9 cellular contexts compared by ENCODE assay signal in the genomic region with DNA sequence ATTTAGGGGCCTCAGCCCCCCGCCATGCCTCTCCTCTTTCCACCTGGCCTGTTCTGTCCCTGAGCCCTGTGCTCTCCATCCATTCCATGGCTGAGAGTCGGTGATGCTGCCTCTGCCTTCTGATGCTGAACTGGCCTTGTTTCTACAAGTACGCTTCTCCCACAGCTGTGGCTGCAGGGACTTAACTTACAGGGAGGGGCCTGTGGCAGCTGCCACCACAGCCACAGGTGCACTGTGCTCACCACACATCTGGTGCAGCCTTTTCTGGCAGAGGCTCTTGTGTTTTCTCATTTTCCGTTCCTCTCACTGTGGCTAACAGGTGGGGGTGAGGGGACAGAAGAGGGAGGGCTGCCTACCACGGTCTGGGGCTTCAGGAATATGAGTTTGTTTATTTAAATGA. TPM values are rescaled to one million over a fixed set of nuclear protein-coding genes. Genes with fewer than 3 reads are reported as not detected.
DNase-seq lines count a peak whose midpoint lies in the region; ATAC-seq and TF ChIP-seq lines count a peak whose summit lies in the region.
"Had no signal": no experiment of that assay in that cellular context is flagged by ENCODE, and none has a peak within 500 bp of the region (broad histone marks: within the 10 kb centered on the region; RNA-seq: fewer than 3 reads in every experiment).

No MANE protein-coding gene starts in this region.

- peak overlapping the region; percentile 34 for H3K4me3 Mint-ChIP-seq in activated naive CD4-positive, alpha-beta T cell treated with anti-CD3 and anti-CD28 coated beads, Interleukin-2, amount 10 ng/mL, durations not matched to agents 7 days and 5 days

- H3K27me3 ChIP-seq in transverse colon (peaks cover 15% of the 10 kb centered on the region), tibial artery (peaks cover 0 to 3% of the 10 kb centered on the region in 2 donors), left lung (peaks cover 0 to 38% of the 10 kb centered on the region in 2 donors)

- H3K4me3 ChIP-seq in transverse colon (no peak overlapping the region), tibial artery (no peak overlapping the region), left lung (no peak overlapping the region)

- no peaks in the 10 kb centered on the region for H3K9me3 ChIP-seq in transverse colon
- no peaks in the 10 kb centered on the region for H3K9me3 ChIP-seq in tibial artery
- no peaks in the 10 kb centered on the region for H3K9me3 ChIP-seq in left lung

- CTCF ChIA-PET in activated naive CD4-positive, alpha-beta T cell treated with anti-CD3 and anti-CD28 coated beads, Interleukin-2, amount 10 ng/mL, durations not matched to agents 7 days and 5 days (lab: Charles Lee), result interaction anchor here (1.2 to 1.6 kb wide), 2 partner anchors 26 to 61 kb away, joined by 4 to 5 read pairs; a partner anchor contains a TSS

- peak overlapping the region in 1 of 4 donors; percentile 7 for H3K27ac ChIP-seq in transverse colon
- H3K27ac ChIP-seq in tibial artery, result no peak overlapping the region
- H3K27ac ChIP-seq in left lung, result no peak overlapping the region

- H3K4me1 Mint-ChIP-seq in activated naive CD4-positive, alpha-beta T cell treated with anti-CD3 and anti-CD28 coated beads, Interleukin-2, amount 10 ng/mL, durations not matched to agents 7 days and 5 days, result peaks cover 15% of the 10 kb centered on the region

- H3K9me3 Mint-ChIP-seq in activated naive CD4-positive, alpha-beta T cell treated with anti-CD3 and anti-CD28 coated beads, Interleukin-2, amount 10 ng/mL, durations not matched to agents 7 days and 5 days, result no peaks in the 10 kb centered on the region

- peaks cover 50% of the 10 kb centered on the region for H3K27me3 Mint-ChIP-seq in activated naive CD4-positive, alpha-beta T cell treated with anti-CD3 and anti-CD28 coated beads, Interleukin-2, amount 10 ng/mL, durations not matched to agents 7 days and 5 days

- peak; percentile 42 for DNase-seq in activated naive CD4-positive, alpha-beta T cell treated with anti-CD3 and anti-CD28 coated beads, Interleukin-2, amount 10 ng/mL, durations not matched to agents 7 days and 5 days
- no peak for DNase-seq in activated naive CD4-positive, alpha-beta T cell treated with anti-CD3 and anti-CD28 coated beads, Interleukin-2, amount 50 U/mL, for 16 hours
- DNase-seq in NCI-H524 treated with DMSO at 0.1 percent for 48 hours (lab: John Stamatoyannopoulos, UW), result peak; percentile 39
- peak; percentile 60 for DNase-seq in transverse colon
- no peak for DNase-seq in tibial artery
- no peak for DNase-seq in activated CD4-positive, alpha-beta T cell treated with anti-CD3 and anti-CD28 coated beads for 1 hour
- DNase-seq in left lung, result no peak
- DNase-seq: NCI-H1694 had no signal

- intact Hi-C loops in transverse colon (cut with DNase I; ENCODE audit: low total_unique reads), result no loop called here
- intact Hi-C loops in tibial artery (cut with DNase I; ENCODE audit: low total_unique reads), result no loop called here
- intact Hi-C loops in left lung (cut with DNase I), result no loop called here

- no peak for TF ChIP-seq EP300 in transverse colon (IDR thresholded peaks at IDR 0.05; ENCODE audit: low read depth)

- peak; percentile 83 for ATAC-seq in HG02840 (IDR thresholded peaks at IDR 0.05; ENCODE audit: low FRiP score, unreplicated experiment)
- no peak for ATAC-seq in left lung

- no peak for TF ChIP-seq CTCF in transverse colon (IDR thresholded peaks at IDR 0.05)
- no peak for TF ChIP-seq CTCF in tibial artery (IDR thresholded peaks at IDR 0.05)
- no peak for TF ChIP-seq CTCF in left lung (IDR thresholded peaks at IDR 0.05)

- H3K4me1 ChIP-seq in transverse colon (peaks cover 0 to 13% (median 6%) of the 10 kb centered on the region in 4 donors), tibial artery (peaks cover 0 to 12% (median 3%) of the 10 kb centered on the region in 4 donors), left lung (peaks cover 0 to 12% of the 10 kb centered on the region in 2 donors)

- no peaks in the 10 kb centered on the region for H3K36me3 ChIP-seq in transverse colon
- no peaks in the 10 kb centered on the region for H3K36me3 ChIP-seq in tibial artery
- H3K36me3 ChIP-seq in left lung, result no peaks in the 10 kb centered on the region

- no peaks in the 10 kb centered on the region for H3K36me3 Mint-ChIP-seq in activated naive CD4-positive, alpha-beta T cell treated with anti-CD3 and anti-CD28 coated beads, Interleukin-2, amount 10 ng/mL, durations not matched to agents 7 days and 5 days

- in situ Hi-C loops in transverse colon (cut with MboI; ENCODE audit: low pct_ligation_motif_present in 1 of 4, low pct_unique_long_range_greater_than_20kb in 1 of 4, low sequenced_read_pairs in 3 of 4), result no loop called here

- 39 to 66% methylated on average over 2 to 5 of the region's 5 CpGs for whole genome bisulfite sequencing in transverse colon (ENCODE audit: low coverage in 1 of 2), 2 donors

- no peak for TF ChIP-seq POLR2A in transverse colon (IDR thresholded peaks at IDR 0.05)

- H3K27ac Mint-ChIP-seq in activated naive CD4-positive, alpha-beta T cell treated with anti-CD3 and anti-CD28 coated beads, Interleukin-2, amount 10 ng/mL, durations not matched to agents 7 days and 5 days, result no peak overlapping the region

RNA-seq across cellular contexts. Expression of a gene that starts 4.2 kb away (rescaled TPM):
- total RNA-seq in transverse colon, result not detected
- 1 to 10 TPM; 1.9 to 2.7 TPM for total RNA-seq in left lung

Comparison
In these comparisons a context has a peak if more than half of its experiments do, and no peak if none do; other contexts are left out.
1. DNase-seq: peak in activated naive CD4-positive, alpha-beta T cell treated with anti-CD3 and anti-CD28 coated beads, Interleukin-2, amount 10 ng/mL, durations not matched to agents 7 days and 5 days (single experiment), NCI-H524 treated with DMSO at 0.1 percent for 48 hours (single experiment) and transverse colon (single experiment); none in activated naive CD4-positive, alpha-beta T cell treated with anti-CD3 and anti-CD28 coated beads, Interleukin-2, amount 50 U/mL, for 16 hours (single experiment), tibial artery (0 of 2), activated CD4-positive, alpha-beta T cell treated with anti-CD3 and anti-CD28 coated beads for 1 hour (single experiment) and left lung (0 of 2).